16 cellular contexts compared by ENCODE assay signal in genomic region chr7:41956276-41956675, GRCh38.
DNase-seq lines count a peak whose midpoint lies in the region; ATAC-seq and TF ChIP-seq lines count a peak whose summit lies in the region.
"Had no signal": no experiment of that assay in that cellular context is flagged by ENCODE, and none has a peak within 500 bp of the region (broad histone marks: within the 10 kb centered on the region; RNA-seq: fewer than 3 reads in every experiment).

No MANE protein-coding gene starts in this region.

- peak overlapping the region; percentile 70 for H3K4me2 ChIP-seq in SK-N-SH

- H3K27ac ChIP-seq in SK-N-SH (ENCODE audit: low read depth in 2 of 2, low read length in 1 of 2) (peak overlapping the region in 1 of 2 experiments; percentile 50; a peak in 1 of 4 replicates), coronary artery (no peak overlapping the region), transverse colon (peak overlapping the region; percentile 33 to 75 (median 59))
- H3K27ac ChIP-seq: tibial artery had no signal

- H3K4me3 ChIP-seq in SK-N-SH (ENCODE audit: low read depth in 2 of 2, low read length in 1 of 2) (no peak overlapping the region; a peak in 1 of 4 replicates), coronary artery (peak overlapping the region; percentile 24), transverse colon (no peak overlapping the region)
- H3K4me3 ChIP-seq: tibial artery had no signal

- H4K20me1 ChIP-seq in SK-N-SH (ENCODE audit: insufficient read depth), result no peaks in the 10 kb centered on the region

- H3F3A ChIP-seq in SK-N-SH (replicated peaks; ENCODE audit: insufficient read depth), result peaks cover 5% of the 10 kb centered on the region

- H3K79me2 ChIP-seq in SK-N-SH (ENCODE audit: insufficient read depth), result no peaks in the 10 kb centered on the region

- TF ChIP-seq POLR2A in transverse colon (IDR thresholded peaks at IDR 0.05), result no peak

- in situ Hi-C loops in transverse colon (cut with MboI; ENCODE audit: low pct_ligation_motif_present in 1 of 4, low pct_unique_long_range_greater_than_20kb in 1 of 4, low sequenced_read_pairs in 3 of 4), result loop anchor here in 1 of 4 donors (25.0 kb wide), 1 partner anchor 731 kb away; no protein-coding TSS in a partner anchor

- DNase-seq in SK-N-SH, result no peak
- DNase-seq in coronary artery (ENCODE audit: low spot score), result no peak
- no peak for DNase-seq in nephron progenitor cell
- no peak for DNase-seq in transverse colon
- no peak for DNase-seq in NK-92 (lab: John Stamatoyannopoulos, UW; ENCODE audit: unreplicated experiment)
- no peak for DNase-seq in left lobe of liver (ENCODE audit: low spot score)
- DNase-seq in activated CD4-positive, alpha-beta T cell treated with anti-CD3 and anti-CD28 coated beads, Interleukin-2, amount 10 ng/mL, durations not matched to agents 7 days and 5 days, result no peak
- DNase-seq: 8988T; activated CD4-positive, alpha-beta T cell treated with anti-CD3 and anti-CD28 coated beads, Interleukin-2, amount 50 U/mL, for 48 hours; NCI-H2081; NCI-H748 treated with DMSO at 0.1 percent for 48 hours; stimulated activated CD4-positive, alpha-beta T cell treated with anti-CD3 and anti-CD28 coated beads, Interleukin-1b, Interleukin-23, amount 100 ng/mL, for 48 hours had no signal

- peaks cover 9% of the 10 kb centered on the region for H3K36me3 Mint-ChIP-seq in nephron progenitor cell (ENCODE audit: low read depth)
- no peaks in the 10 kb centered on the region for H3K36me3 Mint-ChIP-seq in activated CD4-positive, alpha-beta T cell treated with anti-CD3 and anti-CD28 coated beads, Interleukin-2, amount 10 ng/mL, durations not matched to agents 7 days and 5 days (ENCODE audit: low read depth)

- peak overlapping the region; percentile 27 for H3K27ac Mint-ChIP-seq in nephron progenitor cell
- no peak overlapping the region for H3K27ac Mint-ChIP-seq in activated CD4-positive, alpha-beta T cell treated with anti-CD3 and anti-CD28 coated beads, Interleukin-2, amount 10 ng/mL, durations not matched to agents 7 days and 5 days
- H3K27ac Mint-ChIP-seq: activated T-helper 1 cell treated with anti-CD3 and anti-CD28 coated beads, Interleukin-12 subunit alpha, Interleukin-12 subunit beta, Interleukin-2, Interleukin-4 antibody, amounts not matched to agents 30 ng/mL and 10 ng/mL and 1 ng/mL, durations not matched to agents 14 hours and 24 hours and 36 hours had no signal

- H2AFZ ChIP-seq in SK-N-SH (ENCODE audit: low read depth), result peak overlapping the region; percentile 7; the same call in 1 of the 2 replicates

- POLR2A ChIA-PET in SK-N-SH (lab: Yijun Ruan, JAX), result no interaction called here
- POLR2A ChIA-PET in activated CD4-positive, alpha-beta T cell treated with anti-CD3 and anti-CD28 coated beads, Interleukin-2, amount 10 ng/mL, durations not matched to agents 7 days and 5 days (lab: Charles Lee), result no interaction called here

- TF ChIP-seq EP300 in SK-N-SH (IDR thresholded peaks at IDR 0.05; ENCODE audit: borderline replicate concordance in 1 of 2, low read depth in 1 of 2, low read length in 1 of 2), result no peak
- TF ChIP-seq EP300 in transverse colon (IDR thresholded peaks at IDR 0.05; ENCODE audit: low read depth), result no peak

- ATAC-seq in SK-N-SH treated with all-trans-retinoic acid at 6 μM for 48 hours (no peak), left lobe of liver (no peak)

- CTCF ChIA-PET in SK-N-SH (lab: Yijun Ruan, JAX), result interaction anchor here (0.5 to 8.8 kb wide), 4 partner anchors 11 to 1233 kb away, joined by 3 to 83 read pairs (median 10); no protein-coding TSS in a partner anchor
- CTCF ChIA-PET in activated CD4-positive, alpha-beta T cell treated with anti-CD3 and anti-CD28 coated beads, Interleukin-2, amount 10 ng/mL, durations not matched to agents 7 days and 5 days (lab: Charles Lee), result interaction anchor here (2.3 kb wide), 1 partner anchor 13 kb away, joined by 7 read pairs; no protein-coding TSS in a partner anchor

- peaks cover 38% of the 10 kb centered on the region for H3K4me1 Mint-ChIP-seq in nephron progenitor cell
- no peaks in the 10 kb centered on the region for H3K4me1 Mint-ChIP-seq in activated CD4-positive, alpha-beta T cell treated with anti-CD3 and anti-CD28 coated beads, Interleukin-2, amount 10 ng/mL, durations not matched to agents 7 days and 5 days

- no peaks in the 10 kb centered on the region for H3K9me2 ChIP-seq in SK-N-SH

- intact Hi-C loops in transverse colon (cut with DNase I; ENCODE audit: low total_unique reads), result no loop called here

- H3K27me3 Mint-ChIP-seq in nephron progenitor cell (ENCODE audit: low read depth, poor library complexity), result peaks cover 3% of the 10 kb centered on the region
- peaks cover 23% of the 10 kb centered on the region for H3K27me3 Mint-ChIP-seq in activated CD4-positive, alpha-beta T cell treated with anti-CD3 and anti-CD28 coated beads, Interleukin-2, amount 10 ng/mL, durations not matched to agents 7 days and 5 days

- H3K4me1 ChIP-seq in SK-N-SH (ENCODE audit: control insufficient read depth in 1 of 2, insufficient read depth in 2 of 2, low read depth in 1 of 2, low read length in 1 of 2) (peaks cover 0 to 21% of the 10 kb centered on the region in 2 experiments), transverse colon (peaks cover 5 to 24% (median 17%) of the 10 kb centered on the region in 4 donors)

- TF ChIP-seq CTCF in SK-N-SH (IDR thresholded peaks at IDR 0.05) (no peak), coronary artery (IDR thresholded peaks at IDR 0.05) (no peak), nephron progenitor cell (IDR thresholded peaks at IDR 0.05) (no peak), transverse colon (IDR thresholded peaks at IDR 0.05) (no peak)

- H3K4me3 Mint-ChIP-seq in nephron progenitor cell, result no peak overlapping the region
- H3K4me3 Mint-ChIP-seq in activated CD4-positive, alpha-beta T cell treated with anti-CD3 and anti-CD28 coated beads, Interleukin-2, amount 10 ng/mL, durations not matched to agents 7 days and 5 days, result no peak overlapping the region
- H3K4me3 Mint-ChIP-seq: activated T-helper 1 cell treated with anti-CD3 and anti-CD28 coated beads, Interleukin-12 subunit alpha, Interleukin-12 subunit beta, Interleukin-2, Interleukin-4 antibody, amounts not matched to agents 30 ng/mL and 10 ng/mL and 1 ng/mL, durations not matched to agents 14 hours and 24 hours and 36 hours had no signal

- H3K36me3 ChIP-seq in SK-N-SH (replicated peaks in 1 of 2; ENCODE audit: control insufficient read depth in 1 of 2, insufficient read depth in 2 of 2, low read length in 1 of 2), result no peaks in the 10 kb centered on the region
- H3K36me3 ChIP-seq in transverse colon, result no peaks in the 10 kb centered on the region
- H3K36me3 ChIP-seq: esophagus squamous epithelium, tibial artery had no signal

- peaks cover 9% of the 10 kb centered on the region; the same call in 1 of the 2 replicates for H3K27me3 ChIP-seq in SK-N-SH (ENCODE audit: insufficient read depth)
- no peaks in the 10 kb centered on the region for H3K27me3 ChIP-seq in transverse colon
- H3K27me3 ChIP-seq: tibial artery had no signal

- H3K9me3 ChIP-seq in SK-N-SH, result no peaks in the 10 kb centered on the region
- no peaks in the 10 kb centered on the region for H3K9me3 ChIP-seq in transverse colon
- H3K9me3 ChIP-seq: esophagus squamous epithelium, tibial artery had no signal

- WGBS in SK-N-SH (ENCODE audit: low lambda C conversion rate), result 35% methylated on average over 8 of the region's 8 CpGs
- WGBS in transverse colon (ENCODE audit: low coverage in 1 of 2), 2 donors, result 61% methylated on average over 8 of the region's 8 CpGs; no CpG with 5 or more reads in 1 of the 2 donors

- H3K9me3 Mint-ChIP-seq in nephron progenitor cell, result no peaks in the 10 kb centered on the region
- no peaks in the 10 kb centered on the region for H3K9me3 Mint-ChIP-seq in activated CD4-positive, alpha-beta T cell treated with anti-CD3 and anti-CD28 coated beads, Interleukin-2, amount 10 ng/mL, durations not matched to agents 7 days and 5 days
- H3K9me3 Mint-ChIP-seq: activated T-helper 1 cell treated with anti-CD3 and anti-CD28 coated beads, Interleukin-12 subunit alpha, Interleukin-12 subunit beta, Interleukin-2, Interleukin-4 antibody, amounts not matched to agents 30 ng/mL and 10 ng/mL and 1 ng/mL, durations not matched to agents 14 hours and 24 hours and 36 hours had no signal

- no peak overlapping the region for H3K9ac ChIP-seq in SK-N-SH

- no peak for TF ChIP-seq RAD21 in SK-N-SH (IDR thresholded peaks at IDR 0.05; ENCODE audit: low read length)

TF ChIP-seq in SK-N-SH, 30 proteins besides CTCF, POLR2A, EP300 and RAD21 (continues in another document):
- TF ChIP-seq RFX5 (IDR thresholded peaks at IDR 0.05; ENCODE audit: low read length) (no peak), FOXJ3 (CRISPR knock-in tag; IDR thresholded peaks at IDR 0.05) (no peak)

TF ChIP-seq in SK-N-SH treated with all-trans-retinoic acid at 6 μM for 48 hours, 23 proteins besides CTCF, POLR2A, EP300 and RAD21 (continues in another document):
- no peak for TF ChIP-seq ZNF70 (CRISPR knock-in tag; IDR thresholded peaks at IDR 0.05)
- TF ChIP-seq OSR1 (CRISPR knock-in tag; IDR thresholded peaks at IDR 0.05), result no peak
- no peak for TF ChIP-seq PATZ1 (CRISPR knock-in tag; IDR thresholded peaks at IDR 0.05; ENCODE audit: borderline replicate concordance)
- no peak for TF ChIP-seq GLIS3 (CRISPR knock-in tag; IDR thresholded peaks at IDR 0.05)
- no peak for TF ChIP-seq ZNF565 (CRISPR knock-in tag; conservative IDR thresholded peaks at IDR 0.05; ENCODE audit: low read depth)

Comparison
In these comparisons a context has a peak if more than half of its experiments do, and no peak if none do; other contexts are left out.
1. H3K27ac ChIP-seq: peak in transverse colon (4 of 4); none in coronary artery (0 of 2).